In the genomic region with DNA sequence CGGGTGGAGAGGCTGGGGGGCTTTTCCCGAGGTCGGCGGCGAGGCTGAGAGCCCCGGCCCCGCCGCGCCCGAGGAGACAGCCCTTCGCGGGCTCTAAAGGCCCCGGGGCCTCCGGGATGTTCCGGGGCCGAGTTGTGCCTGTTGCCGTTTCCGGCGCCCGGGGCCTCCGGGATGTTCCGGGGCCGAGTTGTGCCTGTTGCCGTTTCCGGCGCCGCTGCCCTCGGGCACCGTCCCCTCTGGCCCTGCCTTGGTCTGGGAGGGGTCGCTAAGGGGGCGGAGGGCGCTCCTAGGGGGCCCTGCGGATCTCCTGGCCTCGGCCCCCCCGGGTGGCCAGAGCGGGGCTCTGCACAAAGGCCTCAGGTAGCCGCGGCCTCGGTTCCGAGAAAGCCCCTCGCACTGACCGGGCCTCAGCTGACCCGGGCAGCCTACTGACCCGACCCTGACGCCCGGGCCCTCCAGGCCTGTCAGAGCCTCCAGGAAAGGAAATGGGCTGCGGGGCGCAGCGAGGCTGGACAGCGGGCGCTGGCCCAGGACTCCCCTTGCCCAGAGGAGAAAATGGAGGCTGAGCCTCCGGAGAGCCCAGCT, we compare ENCODE assay signal across 1 cellular context.
A peak's percentile ranks its signal among the peaks of the same experiment; 100 is the strongest.
TF ChIP-seq lines count a peak whose summit lies in the region.

No MANE protein-coding gene starts in this region.

TF ChIP-seq in HepG2, 621 proteins besides CTCF, POLR2A, EP300 and RAD21 (continues in another document):
- TF ChIP-seq ZMYM4 (CRISPR knock-in tag; IDR thresholded peaks at IDR 0.05) (no peak), RBM39 (IDR thresholded peaks at IDR 0.05; ENCODE audit: low read depth, low read length, poor library complexity, severe bottlenecking) (peak; percentile 46), ZNF652 (CRISPR knock-in tag; IDR thresholded peaks at IDR 0.05; ENCODE audit: borderline replicate concordance, low read depth) (no peak), ZBTB1 (CRISPR knock-in tag; IDR thresholded peaks at IDR 0.05; ENCODE audit: borderline replicate concordance) (no peak), BCL6 (CRISPR knock-in tag; IDR thresholded peaks at IDR 0.05) (0 out of 2 replicates have a peak, but pooled peaks have one; percentile 1), ZNF225 (CRISPR knock-in tag; IDR thresholded peaks at IDR 0.05) (0 out of 2 replicates have a peak, but pooled peaks have one; percentile 12), ZNF550 (CRISPR knock-in tag; IDR thresholded peaks at IDR 0.05; ENCODE audit: borderline replicate concordance) (0 out of 2 replicates have a peak, but pooled peaks have one; percentile 39), EHMT2 (IDR thresholded peaks at IDR 0.05; ENCODE audit: borderline replicate concordance, low read depth, low read length) (no peak), NFATC3 (CRISPR knock-in tag; IDR thresholded peaks at IDR 0.05) (peak; percentile 59; the same call in 1 of the 2 replicates), ARNTL (CRISPR knock-in tag; IDR thresholded peaks at IDR 0.05) (no peak), KDM2A (CRISPR knock-in tag; IDR thresholded peaks at IDR 0.05; ENCODE audit: borderline replicate concordance, low read depth) (peak; percentile 5; the same call in 1 of the 2 replicates), ZNF660 (CRISPR knock-in tag; IDR thresholded peaks at IDR 0.05; ENCODE audit: borderline replicate concordance, low read depth) (no peak), AGO2 (optimal IDR thresholded peaks at IDR 0.05; ENCODE audit: low read depth, low read length) (peak; percentile 83), RBFOX2 (IDR thresholded peaks at IDR 0.05; ENCODE audit: low read depth, low read length) (peak; percentile 77), PRMT3 (CRISPR knock-in tag; IDR thresholded peaks at IDR 0.05; ENCODE audit: borderline replicate concordance, low read depth) (no peak), ZNF337 (CRISPR knock-in tag; IDR thresholded peaks at IDR 0.05; ENCODE audit: borderline replicate concordance, low read depth) (0 out of 2 replicates have a peak, but pooled peaks have one; percentile 10), ZNF788 (CRISPR knock-in tag; IDR thresholded peaks at IDR 0.05; ENCODE audit: borderline replicate concordance) (0 out of 2 replicates have a peak, but pooled peaks have one; percentile 37), SIN3B (IDR thresholded peaks at IDR 0.05; ENCODE audit: low read length) (no peak), MED13 (CRISPR knock-in tag; IDR thresholded peaks at IDR 0.05) (no peak), ZNF572 (CRISPR knock-in tag; IDR thresholded peaks at IDR 0.05) (0 out of 2 replicates have a peak, but pooled peaks have one; percentile 14), WIZ (CRISPR knock-in tag; IDR thresholded peaks at IDR 0.05) (peak; percentile 36; the same call in 1 of the 2 replicates), NCOA1 (CRISPR knock-in tag; IDR thresholded peaks at IDR 0.05) (peak; percentile 3; the same call in 1 of the 2 replicates), ZC3H13 (CRISPR knock-in tag; IDR thresholded peaks at IDR 0.05) (peak; percentile 0; the same call in 1 of the 2 replicates), ZNF879 (CRISPR knock-in tag; IDR thresholded peaks at IDR 0.05) (0 out of 2 replicates have a peak, but pooled peaks have one; percentile 1), STAT5B (CRISPR knock-in tag; IDR thresholded peaks at IDR 0.05) (0 out of 2 replicates have a peak, but pooled peaks have one; percentile 32), ZBTB20 (CRISPR knock-in tag; IDR thresholded peaks at IDR 0.05; ENCODE audit: borderline replicate concordance, low read depth) (0 out of 2 replicates have a peak, but pooled peaks have one; percentile 7), ZSCAN20 (CRISPR knock-in tag; IDR thresholded peaks at IDR 0.05; ENCODE audit: borderline replicate concordance) (no peak; the same call in 1 of the 2 replicates)
- TF ChIP-seq, protein P1, sequence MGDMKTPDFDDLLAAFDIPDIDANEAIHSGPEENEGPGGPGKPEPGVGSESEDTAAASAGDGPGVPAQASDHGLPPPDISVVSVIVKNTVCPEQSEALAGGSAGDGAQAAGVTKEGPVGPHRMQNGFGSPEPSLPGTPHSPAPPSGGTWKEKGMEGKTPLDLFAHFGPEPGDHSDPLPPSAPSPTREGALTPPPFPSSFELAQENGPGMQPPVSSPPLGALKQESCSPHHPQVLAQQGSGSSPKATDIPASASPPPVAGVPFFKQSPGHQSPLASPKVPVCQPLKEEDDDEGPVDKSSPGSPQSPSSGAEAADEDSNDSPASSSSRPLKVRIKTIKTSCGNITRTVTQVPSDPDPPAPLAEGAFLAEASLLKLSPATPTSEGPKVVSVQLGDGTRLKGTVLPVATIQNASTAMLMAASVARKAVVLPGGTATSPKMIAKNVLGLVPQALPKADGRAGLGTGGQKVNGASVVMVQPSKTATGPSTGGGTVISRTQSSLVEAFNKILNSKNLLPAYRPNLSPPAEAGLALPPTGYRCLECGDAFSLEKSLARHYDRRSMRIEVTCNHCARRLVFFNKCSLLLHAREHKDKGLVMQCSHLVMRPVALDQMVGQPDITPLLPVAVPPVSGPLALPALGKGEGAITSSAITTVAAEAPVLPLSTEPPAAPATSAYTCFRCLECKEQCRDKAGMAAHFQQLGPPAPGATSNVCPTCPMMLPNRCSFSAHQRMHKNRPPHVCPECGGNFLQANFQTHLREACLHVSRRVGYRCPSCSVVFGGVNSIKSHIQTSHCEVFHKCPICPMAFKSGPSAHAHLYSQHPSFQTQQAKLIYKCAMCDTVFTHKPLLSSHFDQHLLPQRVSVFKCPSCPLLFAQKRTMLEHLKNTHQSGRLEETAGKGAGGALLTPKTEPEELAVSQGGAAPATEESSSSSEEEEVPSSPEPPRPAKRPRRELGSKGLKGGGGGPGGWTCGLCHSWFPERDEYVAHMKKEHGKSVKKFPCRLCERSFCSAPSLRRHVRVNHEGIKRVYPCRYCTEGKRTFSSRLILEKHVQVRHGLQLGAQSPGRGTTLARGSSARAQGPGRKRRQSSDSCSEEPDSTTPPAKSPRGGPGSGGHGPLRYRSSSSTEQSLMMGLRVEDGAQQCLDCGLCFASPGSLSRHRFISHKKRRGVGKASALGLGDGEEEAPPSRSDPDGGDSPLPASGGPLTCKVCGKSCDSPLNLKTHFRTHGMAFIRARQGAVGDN (CRISPR knock-in tag; IDR thresholded peaks at IDR 0.05): peak; percentile 13
- TF ChIP-seq, protein P2, sequence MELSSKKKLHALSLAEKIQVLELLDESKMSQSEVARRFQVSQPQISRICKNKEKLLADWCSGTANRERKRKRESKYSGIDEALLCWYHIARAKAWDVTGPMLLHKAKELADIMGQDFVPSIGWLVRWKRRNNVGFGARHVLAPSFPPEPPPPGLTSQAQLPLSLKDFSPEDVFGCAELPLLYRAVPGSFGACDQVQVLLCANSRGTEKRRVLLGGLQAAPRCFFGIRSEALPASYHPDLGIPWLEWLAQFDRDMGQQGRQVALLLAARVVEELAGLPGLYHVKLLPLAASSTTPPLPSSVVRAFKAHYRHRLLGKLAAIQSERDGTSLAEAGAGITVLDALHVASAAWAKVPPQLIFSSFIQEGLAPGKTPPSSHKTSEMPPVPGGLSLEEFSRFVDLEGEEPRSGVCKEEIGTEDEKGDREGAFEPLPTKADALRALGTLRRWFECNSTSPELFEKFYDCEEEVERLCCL (CRISPR knock-in tag; IDR thresholded peaks at IDR 0.05; ENCODE audit: borderline replicate concordance): no peak
- TF ChIP-seq, protein P3, sequence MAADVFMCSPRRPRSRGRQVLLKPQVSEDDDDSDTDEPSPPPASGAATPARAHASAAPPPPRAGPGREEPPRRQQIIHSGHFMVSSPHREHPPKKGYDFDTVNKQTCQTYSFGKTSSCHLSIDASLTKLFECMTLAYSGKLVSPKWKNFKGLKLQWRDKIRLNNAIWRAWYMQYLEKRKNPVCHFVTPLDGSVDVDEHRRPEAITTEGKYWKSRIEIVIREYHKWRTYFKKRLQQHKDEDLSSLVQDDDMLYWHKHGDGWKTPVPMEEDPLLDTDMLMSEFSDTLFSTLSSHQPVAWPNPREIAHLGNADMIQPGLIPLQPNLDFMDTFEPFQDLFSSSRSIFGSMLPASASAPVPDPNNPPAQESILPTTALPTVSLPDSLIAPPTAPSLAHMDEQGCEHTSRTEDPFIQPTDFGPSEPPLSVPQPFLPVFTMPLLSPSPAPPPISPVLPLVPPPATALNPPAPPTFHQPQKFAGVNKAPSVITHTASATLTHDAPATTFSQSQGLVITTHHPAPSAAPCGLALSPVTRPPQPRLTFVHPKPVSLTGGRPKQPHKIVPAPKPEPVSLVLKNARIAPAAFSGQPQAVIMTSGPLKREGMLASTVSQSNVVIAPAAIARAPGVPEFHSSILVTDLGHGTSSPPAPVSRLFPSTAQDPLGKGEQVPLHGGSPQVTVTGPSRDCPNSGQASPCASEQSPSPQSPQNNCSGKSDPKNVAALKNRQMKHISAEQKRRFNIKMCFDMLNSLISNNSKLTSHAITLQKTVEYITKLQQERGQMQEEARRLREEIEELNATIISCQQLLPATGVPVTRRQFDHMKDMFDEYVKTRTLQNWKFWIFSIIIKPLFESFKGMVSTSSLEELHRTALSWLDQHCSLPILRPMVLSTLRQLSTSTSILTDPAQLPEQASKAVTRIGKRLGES (CRISPR knock-in tag; IDR thresholded peaks at IDR 0.05; ENCODE audit: borderline replicate concordance): no peak
- TF ChIP-seq, protein P4, sequence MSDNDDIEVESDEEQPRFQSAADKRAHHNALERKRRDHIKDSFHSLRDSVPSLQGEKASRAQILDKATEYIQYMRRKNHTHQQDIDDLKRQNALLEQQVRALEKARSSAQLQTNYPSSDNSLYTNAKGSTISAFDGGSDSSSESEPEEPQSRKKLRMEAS (IDR thresholded peaks at IDR 0.05): no peak
- TF ChIP-seq, protein P5, sequence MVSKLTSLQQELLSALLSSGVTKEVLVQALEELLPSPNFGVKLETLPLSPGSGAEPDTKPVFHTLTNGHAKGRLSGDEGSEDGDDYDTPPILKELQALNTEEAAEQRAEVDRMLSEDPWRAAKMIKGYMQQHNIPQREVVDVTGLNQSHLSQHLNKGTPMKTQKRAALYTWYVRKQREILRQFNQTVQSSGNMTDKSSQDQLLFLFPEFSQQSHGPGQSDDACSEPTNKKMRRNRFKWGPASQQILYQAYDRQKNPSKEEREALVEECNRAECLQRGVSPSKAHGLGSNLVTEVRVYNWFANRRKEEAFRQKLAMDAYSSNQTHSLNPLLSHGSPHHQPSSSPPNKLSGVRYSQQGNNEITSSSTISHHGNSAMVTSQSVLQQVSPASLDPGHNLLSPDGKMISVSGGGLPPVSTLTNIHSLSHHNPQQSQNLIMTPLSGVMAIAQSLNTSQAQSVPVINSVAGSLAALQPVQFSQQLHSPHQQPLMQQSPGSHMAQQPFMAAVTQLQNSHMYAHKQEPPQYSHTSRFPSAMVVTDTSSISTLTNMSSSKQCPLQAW (CRISPR knock-in tag; IDR thresholded peaks at IDR 0.05): no peak
- TF ChIP-seq, protein P6, sequence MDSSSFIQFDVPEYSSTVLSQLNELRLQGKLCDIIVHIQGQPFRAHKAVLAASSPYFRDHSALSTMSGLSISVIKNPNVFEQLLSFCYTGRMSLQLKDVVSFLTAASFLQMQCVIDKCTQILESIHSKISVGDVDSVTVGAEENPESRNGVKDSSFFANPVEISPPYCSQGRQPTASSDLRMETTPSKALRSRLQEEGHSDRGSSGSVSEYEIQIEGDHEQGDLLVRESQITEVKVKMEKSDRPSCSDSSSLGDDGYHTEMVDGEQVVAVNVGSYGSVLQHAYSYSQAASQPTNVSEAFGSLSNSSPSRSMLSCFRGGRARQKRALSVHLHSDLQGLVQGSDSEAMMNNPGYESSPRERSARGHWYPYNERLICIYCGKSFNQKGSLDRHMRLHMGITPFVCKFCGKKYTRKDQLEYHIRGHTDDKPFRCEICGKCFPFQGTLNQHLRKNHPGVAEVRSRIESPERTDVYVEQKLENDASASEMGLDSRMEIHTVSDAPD (CRISPR knock-in tag; IDR thresholded peaks at IDR 0.05): no peak
- TF ChIP-seq, protein P7, sequence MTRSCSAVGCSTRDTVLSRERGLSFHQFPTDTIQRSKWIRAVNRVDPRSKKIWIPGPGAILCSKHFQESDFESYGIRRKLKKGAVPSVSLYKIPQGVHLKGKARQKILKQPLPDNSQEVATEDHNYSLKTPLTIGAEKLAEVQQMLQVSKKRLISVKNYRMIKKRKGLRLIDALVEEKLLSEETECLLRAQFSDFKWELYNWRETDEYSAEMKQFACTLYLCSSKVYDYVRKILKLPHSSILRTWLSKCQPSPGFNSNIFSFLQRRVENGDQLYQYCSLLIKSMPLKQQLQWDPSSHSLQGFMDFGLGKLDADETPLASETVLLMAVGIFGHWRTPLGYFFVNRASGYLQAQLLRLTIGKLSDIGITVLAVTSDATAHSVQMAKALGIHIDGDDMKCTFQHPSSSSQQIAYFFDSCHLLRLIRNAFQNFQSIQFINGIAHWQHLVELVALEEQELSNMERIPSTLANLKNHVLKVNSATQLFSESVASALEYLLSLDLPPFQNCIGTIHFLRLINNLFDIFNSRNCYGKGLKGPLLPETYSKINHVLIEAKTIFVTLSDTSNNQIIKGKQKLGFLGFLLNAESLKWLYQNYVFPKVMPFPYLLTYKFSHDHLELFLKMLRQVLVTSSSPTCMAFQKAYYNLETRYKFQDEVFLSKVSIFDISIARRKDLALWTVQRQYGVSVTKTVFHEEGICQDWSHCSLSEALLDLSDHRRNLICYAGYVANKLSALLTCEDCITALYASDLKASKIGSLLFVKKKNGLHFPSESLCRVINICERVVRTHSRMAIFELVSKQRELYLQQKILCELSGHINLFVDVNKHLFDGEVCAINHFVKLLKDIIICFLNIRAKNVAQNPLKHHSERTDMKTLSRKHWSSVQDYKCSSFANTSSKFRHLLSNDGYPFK (CRISPR knock-in tag; IDR thresholded peaks at IDR 0.05; ENCODE audit: borderline replicate concordance): peak; percentile 15; the same call in 1 of the 2 replicates
- TF ChIP-seq, protein P8, sequence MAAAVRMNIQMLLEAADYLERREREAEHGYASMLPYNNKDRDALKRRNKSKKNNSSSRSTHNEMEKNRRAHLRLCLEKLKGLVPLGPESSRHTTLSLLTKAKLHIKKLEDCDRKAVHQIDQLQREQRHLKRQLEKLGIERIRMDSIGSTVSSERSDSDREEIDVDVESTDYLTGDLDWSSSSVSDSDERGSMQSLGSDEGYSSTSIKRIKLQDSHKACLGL (CRISPR knock-in tag; IDR thresholded peaks at IDR 0.05): 0 out of 2 replicates have a peak, but pooled peaks have one; percentile 1
- TF ChIP-seq, protein P9, sequence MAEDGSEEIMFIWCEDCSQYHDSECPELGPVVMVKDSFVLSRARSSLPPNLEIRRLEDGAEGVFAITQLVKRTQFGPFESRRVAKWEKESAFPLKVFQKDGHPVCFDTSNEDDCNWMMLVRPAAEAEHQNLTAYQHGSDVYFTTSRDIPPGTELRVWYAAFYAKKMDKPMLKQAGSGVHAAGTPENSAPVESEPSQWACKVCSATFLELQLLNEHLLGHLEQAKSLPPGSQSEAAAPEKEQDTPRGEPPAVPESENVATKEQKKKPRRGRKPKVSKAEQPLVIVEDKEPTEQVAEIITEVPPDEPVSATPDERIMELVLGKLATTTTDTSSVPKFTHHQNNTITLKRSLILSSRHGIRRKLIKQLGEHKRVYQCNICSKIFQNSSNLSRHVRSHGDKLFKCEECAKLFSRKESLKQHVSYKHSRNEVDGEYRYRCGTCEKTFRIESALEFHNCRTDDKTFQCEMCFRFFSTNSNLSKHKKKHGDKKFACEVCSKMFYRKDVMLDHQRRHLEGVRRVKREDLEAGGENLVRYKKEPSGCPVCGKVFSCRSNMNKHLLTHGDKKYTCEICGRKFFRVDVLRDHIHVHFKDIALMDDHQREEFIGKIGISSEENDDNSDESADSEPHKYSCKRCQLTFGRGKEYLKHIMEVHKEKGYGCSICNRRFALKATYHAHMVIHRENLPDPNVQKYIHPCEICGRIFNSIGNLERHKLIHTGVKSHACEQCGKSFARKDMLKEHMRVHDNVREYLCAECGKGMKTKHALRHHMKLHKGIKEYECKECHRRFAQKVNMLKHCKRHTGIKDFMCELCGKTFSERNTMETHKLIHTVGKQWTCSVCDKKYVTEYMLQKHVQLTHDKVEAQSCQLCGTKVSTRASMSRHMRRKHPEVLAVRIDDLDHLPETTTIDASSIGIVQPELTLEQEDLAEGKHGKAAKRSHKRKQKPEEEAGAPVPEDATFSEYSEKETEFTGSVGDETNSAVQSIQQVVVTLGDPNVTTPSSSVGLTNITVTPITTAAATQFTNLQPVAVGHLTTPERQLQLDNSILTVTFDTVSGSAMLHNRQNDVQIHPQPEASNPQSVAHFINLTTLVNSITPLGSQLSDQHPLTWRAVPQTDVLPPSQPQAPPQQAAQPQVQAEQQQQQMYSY (CRISPR knock-in tag; IDR thresholded peaks at IDR 0.05): 0 out of 2 replicates have a peak, but pooled peaks have one; percentile 7
